Comparison of ENCODE assay signal across 8 cellular contexts in the genomic region with DNA sequence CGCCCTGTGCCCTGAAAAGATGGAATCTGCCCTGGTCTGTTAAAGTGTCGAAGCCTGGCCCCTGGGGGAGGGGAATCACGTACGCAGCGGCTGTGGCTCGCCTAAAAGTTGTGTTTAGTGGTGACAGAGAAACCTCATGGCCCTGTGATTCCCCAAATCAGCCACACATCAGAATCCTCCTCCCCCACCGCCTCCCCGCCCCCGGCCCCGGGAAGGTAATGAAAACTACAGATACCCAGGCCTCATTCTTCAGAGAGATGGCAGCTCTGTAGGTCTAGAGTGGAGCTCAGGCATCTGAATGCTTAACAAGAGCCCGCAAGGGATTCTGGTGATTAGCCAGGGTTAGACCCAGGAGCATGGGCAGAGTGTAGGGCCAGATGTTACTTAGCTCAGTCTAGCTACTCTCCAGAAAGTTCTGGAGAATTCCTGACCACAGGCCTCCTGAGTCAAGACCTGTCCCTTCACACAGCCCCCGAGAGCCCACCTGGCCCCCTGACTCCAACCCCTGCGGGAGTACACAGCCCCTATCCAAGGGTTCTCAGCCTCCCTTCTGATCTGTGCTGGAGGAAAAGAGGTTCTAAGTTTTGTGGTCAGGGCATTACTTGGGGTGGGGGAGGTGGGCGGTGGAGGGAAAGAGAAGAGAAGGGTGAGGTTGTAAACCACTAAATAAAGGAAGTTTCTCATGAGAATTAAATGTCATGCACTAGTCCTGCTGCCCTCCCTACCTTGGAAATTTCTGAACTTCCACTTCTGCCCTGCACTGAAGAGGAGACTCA.
DNase-seq lines count a peak whose midpoint lies in the region; ATAC-seq and TF ChIP-seq lines count a peak whose summit lies in the region.

No MANE protein-coding gene starts in this region.

- H2AFZ ChIP-seq in MM.1S (ENCODE audit: low read length) = no peak overlapping the region

- no peaks in the 10 kb centered on the region for H3K9me3 ChIP-seq in MM.1S (replicated peaks; ENCODE audit: insufficient read depth, low read length)

- H3K36me3 ChIP-seq in MM.1S (replicated peaks; ENCODE audit: insufficient read depth, low read length) = peaks cover 50% of the 10 kb centered on the region

- peaks cover under 1% of the 10 kb centered on the region for H3F3A ChIP-seq in MM.1S (ENCODE audit: insufficient read depth, low read length)

- peaks cover 44% of the 10 kb centered on the region for H3K4me1 Mint-ChIP-seq in activated naive CD8-positive, alpha-beta T cell treated with anti-CD3 and anti-CD28 coated beads, Interleukin-2, amount 10 ng/mL, durations not matched to agents 7 days and 5 days
- peaks cover 27% of the 10 kb centered on the region for H3K4me1 Mint-ChIP-seq in memory B cell

- H3K79me2 ChIP-seq in MM.1S (ENCODE audit: low read length) = peaks cover 26% of the 10 kb centered on the region

- ATAC-seq in HG02678 (IDR thresholded peaks at IDR 0.05; ENCODE audit: unreplicated experiment) = peak; percentile 37
- peak; percentile 57 for ATAC-seq in activated naive CD8-positive, alpha-beta T cell treated with anti-CD3 and anti-CD28 coated beads, Interleukin-2, amount 10 ng/mL, durations not matched to agents 7 days and 5 days (ENCODE audit: low read depth)
- peak; percentile 67 for ATAC-seq in memory B cell (ENCODE audit: low read depth)

- POLR2A ChIA-PET in activated naive CD8-positive, alpha-beta T cell treated with anti-CD3 and anti-CD28 coated beads, Interleukin-2, amount 10 ng/mL, durations not matched to agents 7 days and 5 days (lab: Charles Lee) = interaction anchor here (0.6 to 2.6 kb wide), 13 partner anchors 8 to 271 kb away, joined by 3 to 13 read pairs (median 4); a partner anchor contains a TSS

- H3K36me3 Mint-ChIP-seq in activated naive CD8-positive, alpha-beta T cell treated with anti-CD3 and anti-CD28 coated beads, Interleukin-2, amount 10 ng/mL, durations not matched to agents 7 days and 5 days = peaks cover 62% of the 10 kb centered on the region
- H3K36me3 Mint-ChIP-seq in memory B cell = peaks cover 21% of the 10 kb centered on the region

- in situ Hi-C loops in G401 (cut with HindIII; ENCODE audit: low sequenced_read_pairs) = no loop called here

- H3K27me3 ChIP-seq in MM.1S (replicated peaks; ENCODE audit: insufficient read depth, low read length) = no peaks in the 10 kb centered on the region

- H3K9ac ChIP-seq in MM.1S (ENCODE audit: low read length) = no peak overlapping the region

- H3K4me3 ChIP-seq in MM.1S (ENCODE audit: low read length) = no peak overlapping the region

- peaks cover 4% of the 10 kb centered on the region; the same call in 1 of the 2 replicates for H3K4me1 ChIP-seq in MM.1S (ENCODE audit: low read length)

- H3K9me3 Mint-ChIP-seq in activated naive CD8-positive, alpha-beta T cell treated with anti-CD3 and anti-CD28 coated beads, Interleukin-2, amount 10 ng/mL, durations not matched to agents 7 days and 5 days = no peaks in the 10 kb centered on the region
- no peaks in the 10 kb centered on the region for H3K9me3 Mint-ChIP-seq in memory B cell

- H3K4me2 ChIP-seq in MM.1S (ENCODE audit: low read depth, low read length) = no peak overlapping the region

- DNase-seq in GDM1 (lab: John Stamatoyannopoulos, UW) (peak; percentile 54), SKM-1 treated with dmso at 0.1 percent for 144 hours (lab: John Stamatoyannopoulos, UW; ENCODE audit: unreplicated experiment) (peak; percentile 72), memory B cell (ENCODE audit: low spot score in 2 of 2) (peak; percentile 32 to 51), MM.1S (no peak), G401 (ENCODE audit: low spot score) (no peak)
- DNase-seq in activated naive CD8-positive, alpha-beta T cell treated with anti-CD3 and anti-CD28 coated beads, Interleukin-2, amount 10 ng/mL, durations not matched to agents 7 days and 5 days = peak; percentile 69
- peak; percentile 59 to 73 for DNase-seq in stimulated activated CD8-positive, alpha-beta memory T cell treated with anti-CD3 and anti-CD28 coated beads, Interleukin-7, amount 100 ng/mL, for 48 hours (ENCODE audit: extremely low read depth in 1 of 2, low read depth in 1 of 2)

- peak overlapping the region; percentile 90 for H3K4me3 Mint-ChIP-seq in activated naive CD8-positive, alpha-beta T cell treated with anti-CD3 and anti-CD28 coated beads, Interleukin-2, amount 10 ng/mL, durations not matched to agents 7 days and 5 days
- H3K4me3 Mint-ChIP-seq in memory B cell = peak overlapping the region; percentile 89

- no peaks in the 10 kb centered on the region for H3K9me2 ChIP-seq in MM.1S (replicated peaks; ENCODE audit: insufficient read depth, low read length)

- no peaks in the 10 kb centered on the region for H4K20me1 ChIP-seq in MM.1S (ENCODE audit: insufficient read depth, low read length)

- no peak for TF ChIP-seq CTCF in MM.1S (IDR thresholded peaks at IDR 0.05; ENCODE audit: low read length)

- H3K27me3 Mint-ChIP-seq in activated naive CD8-positive, alpha-beta T cell treated with anti-CD3 and anti-CD28 coated beads, Interleukin-2, amount 10 ng/mL, durations not matched to agents 7 days and 5 days = no peaks in the 10 kb centered on the region
- no peaks in the 10 kb centered on the region for H3K27me3 Mint-ChIP-seq in memory B cell

- H3K27ac Mint-ChIP-seq in activated naive CD8-positive, alpha-beta T cell treated with anti-CD3 and anti-CD28 coated beads, Interleukin-2, amount 10 ng/mL, durations not matched to agents 7 days and 5 days = peak overlapping the region; percentile 96
- H3K27ac Mint-ChIP-seq in memory B cell = peak overlapping the region; percentile 97

- H3K27ac ChIP-seq in MM.1S (ENCODE audit: low read length) = no peak overlapping the region

Comparison
In these comparisons a context has a peak if more than half of its experiments do, and no peak if none do; other contexts are left out.
1. DNase-seq: peak in GDM1 (single experiment), SKM-1 treated with dmso at 0.1 percent for 144 hours (single experiment), activated naive CD8-positive, alpha-beta T cell treated with anti-CD3 and anti-CD28 coated beads, Interleukin-2, amount 10 ng/mL, durations not matched to agents 7 days and 5 days (single experiment), memory B cell (2 of 2) and stimulated activated CD8-positive, alpha-beta memory T cell treated with anti-CD3 and anti-CD28 coated beads, Interleukin-7, amount 100 ng/mL, for 48 hours (2 of 2); none in MM.1S (single experiment) and G401 (single experiment).
2. Peak in every context shown above with its lines, with median percentiles within 50 percentile points of each other: ATAC-seq.